22 cellular contexts compared by ENCODE assay signal in the genomic region with DNA sequence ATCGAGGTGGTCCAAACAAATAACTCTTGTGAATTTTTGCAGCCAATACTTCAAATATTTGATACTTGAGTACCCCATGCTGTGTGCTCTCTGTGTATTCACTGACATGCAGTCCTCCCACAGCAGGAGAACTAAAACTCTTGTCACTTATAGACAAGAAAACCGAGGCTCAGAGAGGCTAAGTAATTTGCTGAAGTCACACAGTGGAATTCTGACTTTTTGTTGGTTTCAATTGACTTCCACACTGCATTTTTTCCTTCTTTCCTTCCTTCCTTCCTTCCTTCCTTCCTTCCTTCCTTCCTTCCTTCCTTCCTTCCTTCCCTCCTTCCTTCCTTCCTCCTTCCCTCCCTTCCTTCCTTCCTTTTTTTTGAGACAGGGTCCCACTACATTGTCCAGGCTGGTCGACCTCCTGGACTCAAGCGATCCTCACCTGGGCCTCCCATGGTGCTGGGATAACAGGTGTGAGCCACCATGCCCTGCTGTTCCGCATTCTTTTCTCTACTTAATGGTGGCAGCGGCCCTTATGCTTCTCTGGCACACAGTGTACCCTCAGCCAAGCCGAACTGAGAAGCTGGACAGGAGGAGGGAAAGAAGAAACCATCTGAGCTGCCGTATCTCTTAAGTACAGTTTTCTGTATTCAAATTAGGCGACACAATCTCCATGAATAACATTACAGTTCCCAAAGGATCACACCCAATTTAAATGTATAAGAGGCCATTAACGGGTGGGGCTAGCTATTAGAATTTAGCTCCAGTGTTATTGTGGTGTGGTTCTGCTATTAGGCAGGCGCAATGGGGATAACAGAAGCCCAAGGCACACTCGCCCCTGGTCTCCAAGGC. TPM values are rescaled to one million over a fixed set of nuclear protein-coding genes. Genes with fewer than 3 reads are reported as not detected.
DNase-seq lines count a peak whose midpoint lies in the region; ATAC-seq and TF ChIP-seq lines count a peak whose summit lies in the region.
"Had no signal": no experiment of that assay in that cellular context is flagged by ENCODE, and none has a peak within 500 bp of the region (broad histone marks: within the 10 kb centered on the region; RNA-seq: fewer than 3 reads in every experiment).

No MANE protein-coding gene starts in this region.

- H3K36me3 ChIP-seq in OCI-LY3 (replicated peaks; ENCODE audit: low read depth, low read length) (peaks cover 9% of the 10 kb centered on the region), stomach (no peaks in the 10 kb centered on the region)
- H3K36me3 ChIP-seq: BLaER1, SJSA1 had no signal

- no peak for TF ChIP-seq CTCF in OCI-LY3 (IDR thresholded peaks at IDR 0.05; ENCODE audit: low read depth, low read length)
- no peak for TF ChIP-seq CTCF in stomach (IDR thresholded peaks at IDR 0.05)

- no peaks in the 10 kb centered on the region for H3K79me2 ChIP-seq in OCI-LY3 (ENCODE audit: low read length)

- no peak for ATAC-seq in stimulated activated naive CD8-positive, alpha-beta T cell treated with anti-CD3 and anti-CD28 coated beads, Interleukin-15, amount 100 ng/mL, for 72 hours
- no peak for ATAC-seq in central memory CD8-positive, alpha-beta T cell (replicated peaks; ENCODE audit: extremely low read depth, poor library complexity, severe bottlenecking)
- no peak for ATAC-seq in GM19023 (IDR thresholded peaks at IDR 0.05; ENCODE audit: unreplicated experiment)
- no peak for ATAC-seq in HG02798 (IDR thresholded peaks at IDR 0.05; ENCODE audit: poor library complexity, unreplicated experiment)
- ATAC-seq: CD8-positive, alpha-beta T cell; HCT116; Panc1 had no signal

- no peak for DNase-seq in stimulated activated naive CD8-positive, alpha-beta T cell treated with anti-CD3 and anti-CD28 coated beads, Interleukin-15, amount 100 ng/mL, for 72 hours
- no peak for DNase-seq in central memory CD8-positive, alpha-beta T cell (ENCODE audit: low spot score in 2 of 2)
- DNase-seq in Ammon's horn (ENCODE audit: low spot score) (no peak), stomach (no peak)
- DNase-seq: CD8-positive, alpha-beta T cell; DND-41; KBM-7; MV-4-11; NCI-H1417 treated with DMSO at 0.1 percent for 48 hours; NCI-H187 treated with DMSO at 0.1 percent for 48 hours; NCI-H2227 treated with DMSO at 0.1 percent for 48 hours; NCI-H510A treated with DMSO at 0.1 percent for 48 hours; SW 1271 had no signal

- no peak overlapping the region for H3K4me3 Mint-ChIP-seq in stimulated activated naive CD8-positive, alpha-beta T cell treated with anti-CD3 and anti-CD28 coated beads, Interleukin-15, Interleukin-2, amounts not matched to agents 100 ng/mL and 50 ng/mL, for 24 hours
- H3K4me3 Mint-ChIP-seq in stimulated activated naive CD8-positive, alpha-beta T cell treated with anti-CD3 and anti-CD28 coated beads, Interleukin-15, amount 100 ng/mL, for 72 hours = no peak overlapping the region
- H3K4me3 Mint-ChIP-seq in central memory CD8-positive, alpha-beta T cell = no peak overlapping the region
- H3K4me3 Mint-ChIP-seq: CD8-positive, alpha-beta T cell; GM23338 had no signal

- H3K27me3 Mint-ChIP-seq in stimulated activated naive CD8-positive, alpha-beta T cell treated with anti-CD3 and anti-CD28 coated beads, Interleukin-15, Interleukin-2, amounts not matched to agents 100 ng/mL and 50 ng/mL, for 24 hours = no peaks in the 10 kb centered on the region
- H3K27me3 Mint-ChIP-seq in stimulated activated naive CD8-positive, alpha-beta T cell treated with anti-CD3 and anti-CD28 coated beads, Interleukin-15, amount 100 ng/mL, for 72 hours = no peaks in the 10 kb centered on the region
- peaks cover 20% of the 10 kb centered on the region for H3K27me3 Mint-ChIP-seq in central memory CD8-positive, alpha-beta T cell

- H3K27ac ChIP-seq in OCI-LY3 (ENCODE audit: low read length) (peak overlapping the region; percentile 96), stomach (no peak overlapping the region)
- H3K27ac ChIP-seq: SJSA1 had no signal

- H3K4me1 ChIP-seq in OCI-LY3 (ENCODE audit: low read length) (peaks cover 80% of the 10 kb centered on the region), stomach (no peaks in the 10 kb centered on the region)
- H3K4me1 ChIP-seq: SJSA1 had no signal

- H3K4me2 ChIP-seq in OCI-LY3 (ENCODE audit: low read length) = peak overlapping the region; percentile 48
- H3K4me2 ChIP-seq: GM23338 had no signal

- no peak for TF ChIP-seq POLR2A in stomach (IDR thresholded peaks at IDR 0.05)

- H3K36me3 Mint-ChIP-seq in stimulated activated naive CD8-positive, alpha-beta T cell treated with anti-CD3 and anti-CD28 coated beads, Interleukin-15, Interleukin-2, amounts not matched to agents 100 ng/mL and 50 ng/mL, for 24 hours (ENCODE audit: low read depth) = no peaks in the 10 kb centered on the region
- H3K36me3 Mint-ChIP-seq in central memory CD8-positive, alpha-beta T cell (ENCODE audit: insufficient read depth) = peaks cover 4% of the 10 kb centered on the region
- H3K36me3 Mint-ChIP-seq: CD8-positive, alpha-beta T cell had no signal

- H3K4me1 Mint-ChIP-seq in stimulated activated naive CD8-positive, alpha-beta T cell treated with anti-CD3 and anti-CD28 coated beads, Interleukin-15, Interleukin-2, amounts not matched to agents 100 ng/mL and 50 ng/mL, for 24 hours (ENCODE audit: low read depth) = peaks cover 20% of the 10 kb centered on the region
- no peaks in the 10 kb centered on the region for H3K4me1 Mint-ChIP-seq in stimulated activated naive CD8-positive, alpha-beta T cell treated with anti-CD3 and anti-CD28 coated beads, Interleukin-15, amount 100 ng/mL, for 72 hours
- H3K4me1 Mint-ChIP-seq in central memory CD8-positive, alpha-beta T cell = no peaks in the 10 kb centered on the region

- H3K27ac Mint-ChIP-seq in stimulated activated naive CD8-positive, alpha-beta T cell treated with anti-CD3 and anti-CD28 coated beads, Interleukin-15, Interleukin-2, amounts not matched to agents 100 ng/mL and 50 ng/mL, for 24 hours = peak overlapping the region; percentile 38
- peak overlapping the region in 1 of 2 donors; percentile 93 for H3K27ac Mint-ChIP-seq in stimulated activated naive CD8-positive, alpha-beta T cell treated with anti-CD3 and anti-CD28 coated beads, Interleukin-15, amount 100 ng/mL, for 72 hours
- peak overlapping the region; percentile 44 for H3K27ac Mint-ChIP-seq in central memory CD8-positive, alpha-beta T cell (ENCODE audit: low read depth)
- H3K27ac Mint-ChIP-seq: CD8-positive, alpha-beta T cell; GM23338 had no signal

- no peak overlapping the region for H2AFZ ChIP-seq in OCI-LY3 (ENCODE audit: low read depth, low read length)
- H2AFZ ChIP-seq: GM23338 had no signal

- no peaks in the 10 kb centered on the region for H3K9me3 Mint-ChIP-seq in stimulated activated naive CD8-positive, alpha-beta T cell treated with anti-CD3 and anti-CD28 coated beads, Interleukin-15, Interleukin-2, amounts not matched to agents 100 ng/mL and 50 ng/mL, for 24 hours
- no peaks in the 10 kb centered on the region for H3K9me3 Mint-ChIP-seq in stimulated activated naive CD8-positive, alpha-beta T cell treated with anti-CD3 and anti-CD28 coated beads, Interleukin-15, amount 100 ng/mL, for 72 hours
- no peaks in the 10 kb centered on the region for H3K9me3 Mint-ChIP-seq in central memory CD8-positive, alpha-beta T cell
- H3K9me3 Mint-ChIP-seq: GM23338 had no signal

- intact Hi-C loops in stomach (cut with DNase I; ENCODE audit: low total_unique reads) = no loop called here

- H3K9ac ChIP-seq in OCI-LY3 (ENCODE audit: low read length) = peak overlapping the region; percentile 93
- H3K9ac ChIP-seq: BLaER1 had no signal

- 83 to 90% (median 87%) methylated on average over 11 to 12 of the region's 12 CpGs for WGBS in stomach, 5 donors

- H4K20me1 ChIP-seq in OCI-LY3 (ENCODE audit: insufficient read depth, low read length) = no peaks in the 10 kb centered on the region
- H4K20me1 ChIP-seq: BLaER1 had no signal

- H3K9me3 ChIP-seq in OCI-LY3 (ENCODE audit: insufficient read depth, low read length) (no peaks in the 10 kb centered on the region), stomach (no peaks in the 10 kb centered on the region)
- H3K9me3 ChIP-seq: SJSA1 had no signal

- H3K27me3 ChIP-seq in OCI-LY3 (ENCODE audit: low read depth, low read length) = no peaks in the 10 kb centered on the region
- no peaks in the 10 kb centered on the region for H3K27me3 ChIP-seq in stomach
- H3K27me3 ChIP-seq: BLaER1, SJSA1 had no signal

- no peak for TF ChIP-seq EP300 in stomach (IDR thresholded peaks at IDR 0.05)

- H3K4me3 ChIP-seq in OCI-LY3 (ENCODE audit: low read length) = no peak overlapping the region
- no peak overlapping the region for H3K4me3 ChIP-seq in stomach
- H3K4me3 ChIP-seq: BLaER1, GM23338, SJSA1 had no signal

RNA-seq across cellular contexts. Expression of gene GRHPR, which starts 38.4 kb away (rescaled TPM):
- total RNA-seq in stomach = 100 to 1,000 TPM in 1 of 5 donors, 10 to 100 TPM in 4; 48.7 to 107 (median 76.8) TPM
- polyA plus RNA-seq in stomach = 100 to 1,000 TPM in 1 of 3 donors, 10 to 100 TPM in 2; 76.3 to 111 (median 86.0) TPM
